Comparison of ENCODE assay signal across 8 cellular contexts in the genomic region with DNA sequence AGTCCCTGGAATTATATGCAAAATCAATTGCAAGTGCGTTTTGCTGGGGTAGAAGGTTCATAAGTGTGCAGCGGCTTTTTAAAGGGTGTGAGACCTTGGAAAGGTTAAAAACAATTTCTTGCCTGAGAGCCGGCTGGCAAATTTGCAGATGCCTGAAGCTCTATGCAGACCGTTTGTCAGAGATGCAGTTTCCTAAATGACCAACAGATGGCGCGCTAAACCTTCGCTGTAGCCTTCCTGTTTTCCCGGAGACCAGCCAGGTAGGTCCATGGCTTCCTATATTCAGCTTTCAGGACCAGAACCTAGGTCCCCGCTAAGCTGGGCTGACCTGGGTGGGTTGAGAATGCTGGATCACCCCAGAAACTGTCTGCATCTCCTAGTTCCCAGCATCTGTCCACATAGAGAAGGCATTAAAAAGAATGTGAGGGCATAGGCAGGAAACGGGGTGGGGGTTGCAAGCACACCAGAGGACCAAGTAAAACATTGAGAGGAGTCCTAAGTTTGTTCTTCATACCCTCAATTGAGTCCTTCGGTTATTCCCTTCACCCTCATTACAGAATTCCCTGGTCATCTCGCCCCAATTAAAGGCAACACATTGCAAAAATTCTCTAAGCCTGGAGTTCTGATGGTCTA. TPM values are rescaled to one million over a fixed set of nuclear protein-coding genes. Genes with fewer than 3 reads are reported as not detected.
A peak's percentile ranks its signal among the peaks of the same experiment; 100 is the strongest.
DNase-seq lines count a peak whose midpoint lies in the region; ATAC-seq and TF ChIP-seq lines count a peak whose summit lies in the region.

No MANE protein-coding gene starts in this region.

- peak; percentile 91 for TF ChIP-seq CTCF in OCI-LY3 (IDR thresholded peaks at IDR 0.05; ENCODE audit: low read depth, low read length)

- ATAC-seq in Right ventricle myocardium inferior (peak; percentile 64), HG02759 (IDR thresholded peaks at IDR 0.05; ENCODE audit: unreplicated experiment) (no peak), GM19452 (IDR thresholded peaks at IDR 0.05; ENCODE audit: unreplicated experiment) (no peak)

- peaks cover 10% of the 10 kb centered on the region; the same call in 1 of the 2 replicates for H3K4me1 ChIP-seq in OCI-LY3 (ENCODE audit: low read length)

- no peak overlapping the region for H3K4me2 ChIP-seq in OCI-LY3 (ENCODE audit: low read length)

- peaks cover 36% of the 10 kb centered on the region for H3K27me3 ChIP-seq in OCI-LY3 (ENCODE audit: low read depth, low read length)

- in situ Hi-C loops in KBM-7 (cut with MboI; ENCODE audit: low pct_unique_long_range_greater_than_20kb, low sequenced_read_pairs): loop anchor here (25.0 kb wide), 1 partner anchor 470 kb away; no protein-coding TSS in a partner anchor

- H3K9ac ChIP-seq in OCI-LY3 (ENCODE audit: low read length): no peak overlapping the region

- no peaks in the 10 kb centered on the region for H3K79me2 ChIP-seq in OCI-LY3 (ENCODE audit: low read length)

- no peaks in the 10 kb centered on the region for H4K20me1 ChIP-seq in OCI-LY3 (ENCODE audit: insufficient read depth, low read length)

- no peak overlapping the region; the same call in 1 of the 2 replicates for H2AFZ ChIP-seq in OCI-LY3 (ENCODE audit: low read depth, low read length)

- H3K4me3 ChIP-seq in OCI-LY3 (ENCODE audit: low read length): no peak overlapping the region

- DNase-seq in ELR (ENCODE audit: low read depth) (peak; percentile 72), KBM-7 (peak; percentile 71), Right ventricle myocardium inferior (ENCODE audit: missing footprints) (no peak), posterior cingulate gyrus (peak; percentile 38 to 95 (median 87))
- DNase-seq in activated naive CD4-positive, alpha-beta T cell treated with anti-CD3 and anti-CD28 coated beads, Interleukin-2, amount 50 U/mL, for 16 hours: peak; percentile 16

- H3K36me3 ChIP-seq in OCI-LY3 (replicated peaks; ENCODE audit: low read depth, low read length): no peaks in the 10 kb centered on the region

- no peak overlapping the region for H3K27ac ChIP-seq in OCI-LY3 (ENCODE audit: low read length)

- H3K9me3 ChIP-seq in OCI-LY3 (ENCODE audit: insufficient read depth, low read length): no peaks in the 10 kb centered on the region

- intact Hi-C loops in Right ventricle myocardium inferior (cut with DNase I): loop anchor here (1.0 to 10.0 kb wide), 4 partner anchors 132 to 470 kb away; no protein-coding TSS in a partner anchor
- intact Hi-C loops in posterior cingulate gyrus (cut with DNase I): loop anchor here (1.0 to 10.0 kb wide), 3 partner anchors 132 to 470 kb away; no protein-coding TSS in a partner anchor

RNA-seq across cellular contexts. Expression of a gene that starts 5.7 kb away (rescaled TPM):
- 0.11 TPM for total RNA-seq in Right ventricle myocardium inferior
